ENCODE assay signal across 1 cellular context in the genomic region with DNA sequence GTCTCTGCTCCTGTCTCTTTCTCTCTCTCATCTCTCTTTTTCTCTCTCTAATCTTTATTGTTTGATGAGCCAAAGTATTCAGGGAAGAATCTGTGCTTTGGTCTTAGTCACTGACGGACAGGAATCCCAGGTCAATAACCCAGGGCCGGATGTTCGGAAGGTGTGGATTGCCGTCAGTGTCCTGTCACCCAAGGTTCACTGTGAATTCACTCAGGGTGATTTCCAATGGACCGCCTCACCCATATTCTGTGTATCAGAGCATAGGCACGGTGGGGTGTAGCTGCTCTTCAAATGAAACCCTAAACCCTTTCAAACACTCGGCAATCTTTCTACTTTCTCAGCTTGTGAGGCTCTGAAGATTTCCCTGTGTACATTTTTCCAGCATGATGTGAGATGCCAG.
TF ChIP-seq lines count a peak whose summit lies in the region.

No MANE protein-coding gene starts in this region.

TF ChIP-seq in GM23338, 12 proteins besides CTCF, POLR2A, EP300 and RAD21 (continued from another document):
- TF ChIP-seq, protein P1, sequence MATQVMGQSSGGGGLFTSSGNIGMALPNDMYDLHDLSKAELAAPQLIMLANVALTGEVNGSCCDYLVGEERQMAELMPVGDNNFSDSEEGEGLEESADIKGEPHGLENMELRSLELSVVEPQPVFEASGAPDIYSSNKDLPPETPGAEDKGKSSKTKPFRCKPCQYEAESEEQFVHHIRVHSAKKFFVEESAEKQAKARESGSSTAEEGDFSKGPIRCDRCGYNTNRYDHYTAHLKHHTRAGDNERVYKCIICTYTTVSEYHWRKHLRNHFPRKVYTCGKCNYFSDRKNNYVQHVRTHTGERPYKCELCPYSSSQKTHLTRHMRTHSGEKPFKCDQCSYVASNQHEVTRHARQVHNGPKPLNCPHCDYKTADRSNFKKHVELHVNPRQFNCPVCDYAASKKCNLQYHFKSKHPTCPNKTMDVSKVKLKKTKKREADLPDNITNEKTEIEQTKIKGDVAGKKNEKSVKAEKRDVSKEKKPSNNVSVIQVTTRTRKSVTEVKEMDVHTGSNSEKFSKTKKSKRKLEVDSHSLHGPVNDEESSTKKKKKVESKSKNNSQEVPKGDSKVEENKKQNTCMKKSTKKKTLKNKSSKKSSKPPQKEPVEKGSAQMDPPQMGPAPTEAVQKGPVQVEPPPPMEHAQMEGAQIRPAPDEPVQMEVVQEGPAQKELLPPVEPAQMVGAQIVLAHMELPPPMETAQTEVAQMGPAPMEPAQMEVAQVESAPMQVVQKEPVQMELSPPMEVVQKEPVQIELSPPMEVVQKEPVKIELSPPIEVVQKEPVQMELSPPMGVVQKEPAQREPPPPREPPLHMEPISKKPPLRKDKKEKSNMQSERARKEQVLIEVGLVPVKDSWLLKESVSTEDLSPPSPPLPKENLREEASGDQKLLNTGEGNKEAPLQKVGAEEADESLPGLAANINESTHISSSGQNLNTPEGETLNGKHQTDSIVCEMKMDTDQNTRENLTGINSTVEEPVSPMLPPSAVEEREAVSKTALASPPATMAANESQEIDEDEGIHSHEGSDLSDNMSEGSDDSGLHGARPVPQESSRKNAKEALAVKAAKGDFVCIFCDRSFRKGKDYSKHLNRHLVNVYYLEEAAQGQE (IDR thresholded peaks at IDR 0.05; ENCODE audit: unreplicated experiment), result no peak
- no peak for TF ChIP-seq EZH2phosphoT487 (IDR thresholded peaks at IDR 0.05; ENCODE audit: unreplicated experiment)
- TF ChIP-seq ZNF114 (CRISPR knock-in tag; IDR thresholded peaks at IDR 0.05), result no peak
- no peak for TF ChIP-seq CREB1 (CRISPR knock-in tag; IDR thresholded peaks at IDR 0.05; ENCODE audit: low read depth)
